ENCODE assay signal across 15 cellular contexts in genomic region chr11:23359297-23359696, GRCh38.
DNase-seq lines count a peak whose midpoint lies in the region; ATAC-seq and TF ChIP-seq lines count a peak whose summit lies in the region.
"Had no signal": no experiment of that assay in that cellular context is flagged by ENCODE, and none has a peak within 500 bp of the region (broad histone marks: within the 10 kb centered on the region; RNA-seq: fewer than 3 reads in every experiment).

No MANE protein-coding gene starts in this region.

- H3K27me3 ChIP-seq in BJ (ENCODE audit: control insufficient read depth, insufficient read depth, low read length), result no peaks in the 10 kb centered on the region
- no peaks in the 10 kb centered on the region for H3K27me3 ChIP-seq in mesenchymal stem cell (ENCODE audit: control insufficient read depth in 1 of 2, insufficient read depth in 1 of 2, low read length in 2 of 2)
- H3K27me3 ChIP-seq: SJSA1 had no signal

- H2AFZ ChIP-seq in mesenchymal stem cell (ENCODE audit: low read depth, low read length), result no peak overlapping the region

- H3K9me3 Mint-ChIP-seq in activated CD4-positive, alpha-beta memory T cell treated with anti-CD3 and anti-CD28 coated beads, Interleukin-2, amount 10 ng/mL, durations not matched to agents 7 days and 5 days, result peaks cover 20% of the 10 kb centered on the region

- no peak overlapping the region for H3K14ac ChIP-seq in mesenchymal stem cell (ENCODE audit: low read length in 2 of 2)

- no peak overlapping the region for H2BK15ac ChIP-seq in mesenchymal stem cell (ENCODE audit: low read depth, poor library complexity, severe bottlenecking)

- H4K8ac ChIP-seq in mesenchymal stem cell (ENCODE audit: low read length), result no peak overlapping the region

- no peak overlapping the region for H3K4me2 ChIP-seq in mesenchymal stem cell (ENCODE audit: low read length, poor library complexity, severe bottlenecking)

- no peaks in the 10 kb centered on the region for H3K27me3 Mint-ChIP-seq in activated CD4-positive, alpha-beta memory T cell treated with anti-CD3 and anti-CD28 coated beads, Interleukin-2, amount 10 ng/mL, durations not matched to agents 7 days and 5 days
- H3K27me3 Mint-ChIP-seq: naive thymus-derived CD4-positive, alpha-beta T cell had no signal

- DNase-seq in BJ (ENCODE audit: low read depth) (peak; percentile 74), M059J (ENCODE audit: low read depth) (peak; percentile 92), cardiac fibroblast (ENCODE audit: low read depth in 2 of 2) (peak; percentile 61 to 83), mesenchymal stem cell (peak; percentile 88), CD1c-positive myeloid dendritic cell (ENCODE audit: extremely low spot score) (no peak), KBM-7 (no peak)
- DNase-seq in activated CD4-positive, alpha-beta memory T cell treated with anti-CD3 and anti-CD28 coated beads, Interleukin-2, amount 10 ng/mL, durations not matched to agents 7 days and 5 days, result no peak
- DNase-seq: activated CD8-positive, alpha-beta T cell treated with anti-CD3 and anti-CD28 coated beads, Interleukin-2, amount 10 ng/mL, durations not matched to agents 7 days and 5 days; anterior cingulate cortex; COR-L47; naive thymus-derived CD4-positive, alpha-beta T cell; NCI-H1930; stimulated activated CD4-positive, alpha-beta T cell treated with anti-CD3 and anti-CD28 coated beads, Interleukin-2, amount 100 ng/mL, for 48 hours had no signal

- TF ChIP-seq CTCF in BJ (IDR thresholded peaks at IDR 0.05; ENCODE audit: insufficient read depth, low read depth, low read length), result no peak
- TF ChIP-seq CTCF in cardiac fibroblast (IDR thresholded peaks at IDR 0.05; ENCODE audit: low read depth, low read length), result no peak

- in situ Hi-C loops in KBM-7 (cut with MboI; ENCODE audit: low pct_unique_long_range_greater_than_20kb, low sequenced_read_pairs), result no loop called here

- H3K4me3 Mint-ChIP-seq in activated CD4-positive, alpha-beta memory T cell treated with anti-CD3 and anti-CD28 coated beads, Interleukin-2, amount 10 ng/mL, durations not matched to agents 7 days and 5 days, result no peak overlapping the region
- H3K4me3 Mint-ChIP-seq: activated CD8-positive, alpha-beta T cell treated with anti-CD3 and anti-CD28 coated beads, Interleukin-2, amount 10 ng/mL, durations not matched to agents 7 days and 5 days; naive thymus-derived CD4-positive, alpha-beta T cell had no signal

- H3K4me1 Mint-ChIP-seq in activated CD4-positive, alpha-beta memory T cell treated with anti-CD3 and anti-CD28 coated beads, Interleukin-2, amount 10 ng/mL, durations not matched to agents 7 days and 5 days, result no peaks in the 10 kb centered on the region
- H3K4me1 Mint-ChIP-seq: naive thymus-derived CD4-positive, alpha-beta T cell had no signal

- no peak for ATAC-seq in GM19455 (IDR thresholded peaks at IDR 0.05; ENCODE audit: unreplicated experiment)
- ATAC-seq: activated CD8-positive, alpha-beta T cell treated with anti-CD3 and anti-CD28 coated beads, Interleukin-2, amount 10 ng/mL, durations not matched to agents 7 days and 5 days; naive thymus-derived CD4-positive, alpha-beta T cell had no signal

- no peak overlapping the region for H3K9ac ChIP-seq in mesenchymal stem cell (ENCODE audit: low read length)

- no peak overlapping the region for H2AK5ac ChIP-seq in mesenchymal stem cell (ENCODE audit: low read length, severe bottlenecking)

- peaks cover 2% of the 10 kb centered on the region for H3K4me1 ChIP-seq in mesenchymal stem cell (ENCODE audit: control insufficient read depth, insufficient read depth, low read depth, low read length)
- H3K4me1 ChIP-seq: SJSA1 had no signal

- H3K4ac ChIP-seq in mesenchymal stem cell (ENCODE audit: low read depth in 1 of 2, low read length in 2 of 2), result no peak overlapping the region

- H2BK12ac ChIP-seq in mesenchymal stem cell (ENCODE audit: low read length in 2 of 2), result no peak overlapping the region

- H3K79me1 ChIP-seq in mesenchymal stem cell (replicated peaks; ENCODE audit: low read length, poor library complexity, severe bottlenecking), result no peaks in the 10 kb centered on the region

- no peak overlapping the region for H2BK5ac ChIP-seq in mesenchymal stem cell (ENCODE audit: low read depth, low read length, poor library complexity, severe bottlenecking)

- H3K36me3 ChIP-seq in BJ (ENCODE audit: control insufficient read depth, insufficient read depth, low read length) (no peaks in the 10 kb centered on the region), mesenchymal stem cell (ENCODE audit: control insufficient read depth in 1 of 2, insufficient read depth in 2 of 2, low read depth in 1 of 2, low read length in 2 of 2) (no peaks in the 10 kb centered on the region)
- H3K36me3 ChIP-seq: SJSA1 had no signal

- H4K91ac ChIP-seq in mesenchymal stem cell (ENCODE audit: low read length), result no peak overlapping the region

- no peak overlapping the region for H3K27ac Mint-ChIP-seq in activated CD4-positive, alpha-beta memory T cell treated with anti-CD3 and anti-CD28 coated beads, Interleukin-2, amount 10 ng/mL, durations not matched to agents 7 days and 5 days
- H3K27ac Mint-ChIP-seq: activated CD8-positive, alpha-beta T cell treated with anti-CD3 and anti-CD28 coated beads, Interleukin-2, amount 10 ng/mL, durations not matched to agents 7 days and 5 days; naive thymus-derived CD4-positive, alpha-beta T cell had no signal

- H2BK120ac ChIP-seq in mesenchymal stem cell (ENCODE audit: low read depth, low read length), result no peak overlapping the region

- no peak overlapping the region for H3K18ac ChIP-seq in mesenchymal stem cell (ENCODE audit: low read depth in 1 of 2, low read length in 2 of 2)

- no peak overlapping the region for H3K4me3 ChIP-seq in BJ (ENCODE audit: low read depth, low read length)
- no peak overlapping the region for H3K4me3 ChIP-seq in cardiac fibroblast (replicated peaks in 1 of 2; ENCODE audit: low read depth in 2 of 2, low read length in 2 of 2)
- no peak overlapping the region for H3K4me3 ChIP-seq in mesenchymal stem cell (ENCODE audit: insufficient read depth in 1 of 2, low read depth in 1 of 2, low read length in 2 of 2)
- H3K4me3 ChIP-seq: SJSA1 had no signal

- no peak overlapping the region for H3K23ac ChIP-seq in mesenchymal stem cell (ENCODE audit: low read length in 2 of 2)

- peak overlapping the region; percentile 62 for H3K27ac ChIP-seq in mesenchymal stem cell (ENCODE audit: low read length, poor library complexity, severe bottlenecking)
- H3K27ac ChIP-seq: SJSA1 had no signal

- H3K9me3 ChIP-seq in mesenchymal stem cell (ENCODE audit: control insufficient read depth, low read length), result no peaks in the 10 kb centered on the region
- H3K9me3 ChIP-seq: SJSA1 had no signal

- CTCF ChIA-PET in BJ (lab: Yijun Ruan, JAX), result no interaction called here
- CTCF ChIA-PET in activated CD4-positive, alpha-beta memory T cell treated with anti-CD3 and anti-CD28 coated beads, Interleukin-2, amount 10 ng/mL, durations not matched to agents 7 days and 5 days (lab: Charles Lee), result interaction anchor here (0.6 kb wide), 1 partner anchor 32 kb away, joined by 3 read pairs; no protein-coding TSS in a partner anchor

- no peaks in the 10 kb centered on the region for H3K36me3 Mint-ChIP-seq in activated CD4-positive, alpha-beta memory T cell treated with anti-CD3 and anti-CD28 coated beads, Interleukin-2, amount 10 ng/mL, durations not matched to agents 7 days and 5 days (ENCODE audit: low read depth)
- H3K36me3 Mint-ChIP-seq: naive thymus-derived CD4-positive, alpha-beta T cell had no signal

- POLR2A ChIA-PET in BJ (lab: Charles Lee), result no interaction called here
- POLR2A ChIA-PET in activated CD4-positive, alpha-beta memory T cell treated with anti-CD3 and anti-CD28 coated beads, Interleukin-2, amount 10 ng/mL, durations not matched to agents 7 days and 5 days (lab: Charles Lee), result no interaction called here

Comparison
In these comparisons a context has a peak if more than half of its experiments do, and no peak if none do; other contexts are left out.
1. DNase-seq: peak in BJ (single experiment), M059J (single experiment), cardiac fibroblast (2 of 2) and mesenchymal stem cell (single experiment); none in activated CD4-positive, alpha-beta memory T cell treated with anti-CD3 and anti-CD28 coated beads, Interleukin-2, amount 10 ng/mL, durations not matched to agents 7 days and 5 days (single experiment), CD1c-positive myeloid dendritic cell (single experiment) and KBM-7 (single experiment).